In the genomic region with DNA sequence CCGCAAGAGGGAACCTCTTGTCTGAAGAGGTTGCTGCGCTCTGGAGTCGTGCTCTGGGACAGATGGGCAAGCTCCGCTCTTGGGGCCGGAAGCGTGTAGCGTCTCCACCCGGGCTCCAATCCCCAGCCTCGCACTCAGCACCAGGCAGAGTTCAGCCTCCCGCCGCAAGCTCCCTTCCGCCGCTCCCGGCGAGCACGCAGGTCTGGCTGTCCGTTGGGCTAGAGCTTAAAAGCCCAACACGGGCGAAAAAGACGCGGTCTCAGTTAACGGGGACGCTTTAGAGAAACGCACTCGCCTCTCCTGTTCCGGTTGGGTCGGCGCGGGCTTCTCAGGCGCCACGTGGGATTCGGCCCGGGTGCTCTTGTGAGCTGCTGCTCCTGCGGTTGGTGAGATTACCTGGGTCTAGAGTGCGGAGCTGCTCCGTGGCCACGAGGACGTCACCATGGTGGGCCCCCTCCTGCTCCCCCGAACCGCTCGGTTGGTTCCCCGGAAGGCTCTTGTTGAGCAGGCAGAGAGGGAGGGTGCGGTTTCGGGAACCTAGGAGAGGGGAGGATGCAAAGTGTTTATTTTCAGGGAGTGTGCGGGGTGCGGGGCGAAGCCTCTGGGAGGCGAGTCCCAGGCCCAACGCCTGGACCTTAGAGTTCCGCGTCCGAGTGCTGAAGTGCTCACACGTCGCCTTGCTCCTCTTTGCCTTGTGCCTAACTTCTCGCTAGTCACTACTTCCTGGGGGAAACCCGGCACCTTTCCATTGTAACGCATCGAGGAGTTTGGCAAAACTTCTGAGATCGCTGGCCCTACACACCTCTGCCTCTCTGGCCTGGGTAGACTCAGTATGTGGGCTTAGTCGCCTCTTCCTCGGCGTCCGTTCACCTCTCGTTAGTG, we compare ENCODE assay signal across 1 cellular context.
TF ChIP-seq lines count a peak whose summit lies in the region.

A gene (plus strand): TSS at position 331 of the 882 bp plus-strand sequence. CDS start 112 bp downstream, at position 443.

TF ChIP-seq in HEK293, 187 proteins besides CTCF, POLR2A, EP300 and RAD21 (continued from another document):
- no peak for TF ChIP-seq EGR2 (tag by site-specific recombination; IDR thresholded peaks at IDR 0.05; ENCODE audit: low read depth)
- no peak for TF ChIP-seq ZNF16 (tag by site-specific recombination; IDR thresholded peaks at IDR 0.05; ENCODE audit: low read depth)
- no peak for TF ChIP-seq ZNF174 (tag by site-specific recombination; IDR thresholded peaks at IDR 0.05)
- TF ChIP-seq ZEB2 (tag by site-specific recombination; IDR thresholded peaks at IDR 0.05), result 0 out of 2 replicates have a peak, but pooled peaks have one; percentile 37
- TF ChIP-seq ZNF292 (tag by site-specific recombination; IDR thresholded peaks at IDR 0.05; ENCODE audit: borderline replicate concordance, low read depth), result no peak
- TF ChIP-seq ZNF521 (tag by site-specific recombination; IDR thresholded peaks at IDR 0.05), result no peak
- peak; percentile 37; the same call in 1 of the 2 replicates for TF ChIP-seq ZBTB48 (tag by site-specific recombination; IDR thresholded peaks at IDR 0.05)
- peak; percentile 60 for TF ChIP-seq WT1 (tag by site-specific recombination; IDR thresholded peaks at IDR 0.05)
- TF ChIP-seq, protein P1, sequence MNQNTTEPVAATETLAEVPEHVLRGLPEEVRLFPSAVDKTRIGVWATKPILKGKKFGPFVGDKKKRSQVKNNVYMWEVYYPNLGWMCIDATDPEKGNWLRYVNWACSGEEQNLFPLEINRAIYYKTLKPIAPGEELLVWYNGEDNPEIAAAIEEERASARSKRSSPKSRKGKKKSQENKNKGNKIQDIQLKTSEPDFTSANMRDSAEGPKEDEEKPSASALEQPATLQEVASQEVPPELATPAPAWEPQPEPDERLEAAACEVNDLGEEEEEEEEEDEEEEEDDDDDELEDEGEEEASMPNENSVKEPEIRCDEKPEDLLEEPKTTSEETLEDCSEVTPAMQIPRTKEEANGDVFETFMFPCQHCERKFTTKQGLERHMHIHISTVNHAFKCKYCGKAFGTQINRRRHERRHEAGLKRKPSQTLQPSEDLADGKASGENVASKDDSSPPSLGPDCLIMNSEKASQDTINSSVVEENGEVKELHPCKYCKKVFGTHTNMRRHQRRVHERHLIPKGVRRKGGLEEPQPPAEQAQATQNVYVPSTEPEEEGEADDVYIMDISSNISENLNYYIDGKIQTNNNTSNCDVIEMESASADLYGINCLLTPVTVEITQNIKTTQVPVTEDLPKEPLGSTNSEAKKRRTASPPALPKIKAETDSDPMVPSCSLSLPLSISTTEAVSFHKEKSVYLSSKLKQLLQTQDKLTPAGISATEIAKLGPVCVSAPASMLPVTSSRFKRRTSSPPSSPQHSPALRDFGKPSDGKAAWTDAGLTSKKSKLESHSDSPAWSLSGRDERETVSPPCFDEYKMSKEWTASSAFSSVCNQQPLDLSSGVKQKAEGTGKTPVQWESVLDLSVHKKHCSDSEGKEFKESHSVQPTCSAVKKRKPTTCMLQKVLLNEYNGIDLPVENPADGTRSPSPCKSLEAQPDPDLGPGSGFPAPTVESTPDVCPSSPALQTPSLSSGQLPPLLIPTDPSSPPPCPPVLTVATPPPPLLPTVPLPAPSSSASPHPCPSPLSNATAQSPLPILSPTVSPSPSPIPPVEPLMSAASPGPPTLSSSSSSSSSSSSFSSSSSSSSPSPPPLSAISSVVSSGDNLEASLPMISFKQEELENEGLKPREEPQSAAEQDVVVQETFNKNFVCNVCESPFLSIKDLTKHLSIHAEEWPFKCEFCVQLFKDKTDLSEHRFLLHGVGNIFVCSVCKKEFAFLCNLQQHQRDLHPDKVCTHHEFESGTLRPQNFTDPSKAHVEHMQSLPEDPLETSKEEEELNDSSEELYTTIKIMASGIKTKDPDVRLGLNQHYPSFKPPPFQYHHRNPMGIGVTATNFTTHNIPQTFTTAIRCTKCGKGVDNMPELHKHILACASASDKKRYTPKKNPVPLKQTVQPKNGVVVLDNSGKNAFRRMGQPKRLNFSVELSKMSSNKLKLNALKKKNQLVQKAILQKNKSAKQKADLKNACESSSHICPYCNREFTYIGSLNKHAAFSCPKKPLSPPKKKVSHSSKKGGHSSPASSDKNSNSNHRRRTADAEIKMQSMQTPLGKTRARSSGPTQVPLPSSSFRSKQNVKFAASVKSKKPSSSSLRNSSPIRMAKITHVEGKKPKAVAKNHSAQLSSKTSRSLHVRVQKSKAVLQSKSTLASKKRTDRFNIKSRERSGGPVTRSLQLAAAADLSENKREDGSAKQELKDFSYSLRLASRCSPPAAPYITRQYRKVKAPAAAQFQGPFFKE (tag by site-specific recombination; IDR thresholded peaks at IDR 0.05; ENCODE audit: borderline replicate concordance), result no peak
- no peak for TF ChIP-seq KLF9 (tag by site-specific recombination; IDR thresholded peaks at IDR 0.05; ENCODE audit: low read depth)
- peak; percentile 42; the same call in 1 of the 2 replicates for TF ChIP-seq ZNF561 (tag by site-specific recombination; IDR thresholded peaks at IDR 0.05; ENCODE audit: borderline replicate concordance)
- peak; percentile 45 for TF ChIP-seq SETDB1 (IDR thresholded peaks at IDR 0.05; ENCODE audit: insufficient read length, low read length)
- TF ChIP-seq ZNF157 (tag by site-specific recombination; IDR thresholded peaks at IDR 0.05), result no peak
- TF ChIP-seq, protein P2, sequence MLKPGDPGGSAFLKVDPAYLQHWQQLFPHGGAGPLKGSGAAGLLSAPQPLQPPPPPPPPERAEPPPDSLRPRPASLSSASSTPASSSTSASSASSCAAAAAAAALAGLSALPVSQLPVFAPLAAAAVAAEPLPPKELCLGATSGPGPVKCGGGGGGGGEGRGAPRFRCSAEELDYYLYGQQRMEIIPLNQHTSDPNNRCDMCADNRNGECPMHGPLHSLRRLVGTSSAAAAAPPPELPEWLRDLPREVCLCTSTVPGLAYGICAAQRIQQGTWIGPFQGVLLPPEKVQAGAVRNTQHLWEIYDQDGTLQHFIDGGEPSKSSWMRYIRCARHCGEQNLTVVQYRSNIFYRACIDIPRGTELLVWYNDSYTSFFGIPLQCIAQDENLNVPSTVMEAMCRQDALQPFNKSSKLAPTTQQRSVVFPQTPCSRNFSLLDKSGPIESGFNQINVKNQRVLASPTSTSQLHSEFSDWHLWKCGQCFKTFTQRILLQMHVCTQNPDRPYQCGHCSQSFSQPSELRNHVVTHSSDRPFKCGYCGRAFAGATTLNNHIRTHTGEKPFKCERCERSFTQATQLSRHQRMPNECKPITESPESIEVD (tag by site-specific recombination; IDR thresholded peaks at IDR 0.05), result no peak
- peak; percentile 77; the same call in 1 of the 2 replicates for TF ChIP-seq ZNF324 (tag by site-specific recombination; IDR thresholded peaks at IDR 0.05)
- no peak for TF ChIP-seq HOXC10 (CRISPR knock-in tag; IDR thresholded peaks at IDR 0.05)
- no peak for TF ChIP-seq ZNF549 (tag by site-specific recombination; IDR thresholded peaks at IDR 0.05)
- TF ChIP-seq ZNF121 (tag by site-specific recombination; IDR thresholded peaks at IDR 0.05), result no peak
